In the genomic region with DNA sequence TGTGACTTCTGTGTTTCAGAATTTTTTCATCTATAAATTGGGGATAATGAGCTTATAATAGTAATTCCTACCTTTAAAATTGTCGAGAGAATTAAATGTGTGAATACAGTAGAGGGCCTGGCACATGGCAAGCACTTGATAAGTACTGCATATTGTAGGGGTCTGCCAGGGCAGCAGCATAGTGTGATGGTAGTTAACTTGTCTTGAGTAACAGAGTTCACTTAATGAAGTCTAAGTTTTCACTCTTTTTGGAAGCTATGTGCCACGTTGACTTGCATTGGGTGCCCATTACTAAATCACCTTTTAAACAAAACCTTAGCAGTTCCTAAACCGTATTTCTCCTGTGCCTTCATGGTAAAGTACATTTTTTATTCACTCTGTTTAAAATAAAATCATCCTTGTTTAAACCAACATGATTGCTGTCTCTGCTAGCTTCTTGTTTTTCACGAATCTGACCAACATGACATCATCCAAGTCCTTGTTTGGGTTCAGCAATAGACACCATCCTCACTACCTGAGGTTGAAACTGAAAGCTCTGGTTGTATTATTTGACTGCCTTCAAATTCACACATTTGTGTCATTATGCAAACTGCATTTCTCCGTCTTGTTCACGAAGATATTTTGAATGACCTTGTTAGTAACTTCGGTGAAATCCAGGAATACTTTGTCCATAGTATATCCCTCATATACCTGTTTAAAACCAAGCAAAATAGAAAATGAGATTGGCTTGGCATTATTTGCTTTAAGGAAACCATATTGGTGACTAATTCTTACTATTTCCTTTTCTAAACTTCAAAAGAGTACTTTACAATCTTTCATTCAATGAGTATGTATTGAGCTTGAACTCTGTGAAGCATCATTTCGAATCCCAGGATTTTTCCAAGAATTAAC, we compare ENCODE assay signal across 8 cellular contexts.
DNase-seq lines count a peak whose midpoint lies in the region; ATAC-seq and TF ChIP-seq lines count a peak whose summit lies in the region.

No MANE protein-coding gene starts in this region.

- ATAC-seq in GM19035 (IDR thresholded peaks at IDR 0.05; ENCODE audit: unreplicated experiment) (peak; percentile 100), HG02588 (IDR thresholded peaks at IDR 0.05; ENCODE audit: unreplicated experiment) (peak; percentile 100), HG03432 (IDR thresholded peaks at IDR 0.05; ENCODE audit: unreplicated experiment) (peak; percentile 100), left lobe of liver (no peak)

- no peaks in the 10 kb centered on the region for H3K9me2 ChIP-seq in hepatocyte (replicated peaks; ENCODE audit: insufficient read depth)

- no peak for TF ChIP-seq CTCF in GM06990 (IDR thresholded peaks at IDR 0.05; ENCODE audit: insufficient read depth, low read length, poor library complexity, severe bottlenecking)
- TF ChIP-seq CTCF in hepatocyte (IDR thresholded peaks at IDR 0.05; ENCODE audit: poor library complexity), result no peak

- no peaks in the 10 kb centered on the region for H3K36me3 ChIP-seq in GM06990 (ENCODE audit: control insufficient read depth, insufficient read depth, low read length)
- no peaks in the 10 kb centered on the region for H3K36me3 ChIP-seq in hepatocyte (replicated peaks; ENCODE audit: insufficient read depth, low read depth)

- no peak overlapping the region for H3K4me2 ChIP-seq in hepatocyte

- no peaks in the 10 kb centered on the region for H3K79me2 ChIP-seq in hepatocyte

- no peaks in the 10 kb centered on the region for H4K20me1 ChIP-seq in hepatocyte (ENCODE audit: insufficient read depth, poor library complexity, severe bottlenecking)

- no peak overlapping the region for H3K27ac ChIP-seq in hepatocyte

- H2AFZ ChIP-seq in hepatocyte, result no peak overlapping the region

- H3K4me3 ChIP-seq in GM06990 (replicated peaks; ENCODE audit: low read depth, low read length), result no peak overlapping the region
- H3K4me3 ChIP-seq in hepatocyte, result no peak overlapping the region

- H3K27me3 ChIP-seq in GM06990 (replicated peaks; ENCODE audit: control insufficient read depth, insufficient read depth, low read length) (no peaks in the 10 kb centered on the region; the same call in 1 of the 2 replicates), hepatocyte (no peaks in the 10 kb centered on the region)

- H3K4me1 ChIP-seq in hepatocyte (ENCODE audit: insufficient read depth), result peaks cover 6% of the 10 kb centered on the region

- 90% methylated on average over 8 of the region's 8 CpGs for WGBS in hepatocyte (ENCODE audit: low lambda C conversion rate, missing lambda C conversion rate)

- peak; percentile 15 for DNase-seq in GM06990 (ENCODE audit: extremely low read depth, insufficient read length)
- DNase-seq in NCI-H1436 (lab: John Stamatoyannopoulos, UW), result no peak
- no peak for DNase-seq in left lobe of liver (ENCODE audit: low spot score)
- DNase-seq in hepatocyte (ENCODE audit: low spot score), result no peak
- DNase-seq in NCI-H2029 (lab: John Stamatoyannopoulos, UW), result no peak

- no peaks in the 10 kb centered on the region for H3K9me3 ChIP-seq in hepatocyte (ENCODE audit: low read depth)
